14 cellular contexts compared by ENCODE assay signal in genomic region chr16:16071631-16072244, GRCh38.
DNase-seq lines count a peak whose midpoint lies in the region; ATAC-seq and TF ChIP-seq lines count a peak whose summit lies in the region.
"Had no signal": no experiment of that assay in that cellular context is flagged by ENCODE, and none has a peak within 500 bp of the region (broad histone marks: within the 10 kb centered on the region; RNA-seq: fewer than 3 reads in every experiment).

No MANE protein-coding gene starts in this region.

- TF ChIP-seq CTCF in adrenal gland (IDR thresholded peaks at IDR 0.05) = no peak

- DNase-seq in CD4-positive, CD25-positive, alpha-beta regulatory T cell = no peak
- DNase-seq in adrenal gland (peak; percentile 22 to 86 (median 60)), left cardiac atrium (no peak), hypothalamus (lab: John Stamatoyannopoulos, UW) (no peak)
- no peak for DNase-seq in stimulated activated naive CD8-positive, alpha-beta T cell treated with anti-CD3 and anti-CD28 coated beads, Interleukin-15, amount 100 ng/mL, for 72 hours
- DNase-seq: activated T-cell treated with anti-CD3 and anti-CD28 coated beads, Interleukin-2, amount 50 U/mL, for 1 hour; GF-D8; MG63; naive B cell; NCI-H446 treated with DMSO at 0.1 percent for 48 hours had no signal

- no peaks in the 10 kb centered on the region for H3K27me3 Mint-ChIP-seq in CD4-positive, CD25-positive, alpha-beta regulatory T cell
- H3K27me3 Mint-ChIP-seq in stimulated activated naive CD8-positive, alpha-beta T cell treated with anti-CD3 and anti-CD28 coated beads, Interleukin-15, amount 100 ng/mL, for 72 hours = no peaks in the 10 kb centered on the region
- H3K27me3 Mint-ChIP-seq: naive B cell had no signal

- H3K4me3 ChIP-seq in CD4-positive, CD25-positive, alpha-beta regulatory T cell (ENCODE audit: low read depth, low read length) = no peak overlapping the region
- H3K4me3 ChIP-seq in adrenal gland (no peak overlapping the region), rectal smooth muscle tissue (ENCODE audit: low read length) (no peak overlapping the region)
- H3K4me3 ChIP-seq: MG63 had no signal

- no peaks in the 10 kb centered on the region for H3K4me1 ChIP-seq in CD4-positive, CD25-positive, alpha-beta regulatory T cell (ENCODE audit: control insufficient read depth, insufficient read depth, low read length, poor library complexity, severe bottlenecking)
- H3K4me1 ChIP-seq in adrenal gland (replicated peaks in 1 of 2) (peaks cover 6 to 17% of the 10 kb centered on the region in 2 donors), rectal smooth muscle tissue (ENCODE audit: control insufficient read depth, insufficient read depth, low read length) (peaks cover 32% of the 10 kb centered on the region)

- TF ChIP-seq POLR2A in adrenal gland (IDR thresholded peaks at IDR 0.05) = no peak

- no peaks in the 10 kb centered on the region for H3K9me3 Mint-ChIP-seq in CD4-positive, CD25-positive, alpha-beta regulatory T cell
- H3K9me3 Mint-ChIP-seq in stimulated activated naive CD8-positive, alpha-beta T cell treated with anti-CD3 and anti-CD28 coated beads, Interleukin-15, amount 100 ng/mL, for 72 hours = no peaks in the 10 kb centered on the region
- H3K9me3 Mint-ChIP-seq: naive B cell had no signal

- no peak overlapping the region for H3K4me3 Mint-ChIP-seq in CD4-positive, CD25-positive, alpha-beta regulatory T cell
- no peak overlapping the region for H3K4me3 Mint-ChIP-seq in stimulated activated naive CD8-positive, alpha-beta T cell treated with anti-CD3 and anti-CD28 coated beads, Interleukin-15, amount 100 ng/mL, for 72 hours
- H3K4me3 Mint-ChIP-seq: naive B cell had no signal

- WGBS in adrenal gland, 4 donors = 27 to 43% (median 42%) methylated on average over 9 to 11 of the region's 11 CpGs

- no peak for ATAC-seq in CD4-positive, CD25-positive, alpha-beta regulatory T cell (ENCODE audit: low read depth in 2 of 2)
- ATAC-seq in left cardiac atrium (peak; percentile 61 to 69), HG03571 (IDR thresholded peaks at IDR 0.05; ENCODE audit: unreplicated experiment) (no peak), GM21529 (IDR thresholded peaks at IDR 0.05; ENCODE audit: unreplicated experiment) (no peak)
- ATAC-seq in stimulated activated naive CD8-positive, alpha-beta T cell treated with anti-CD3 and anti-CD28 coated beads, Interleukin-15, amount 100 ng/mL, for 72 hours = no peak

- H3K36me3 Mint-ChIP-seq in CD4-positive, CD25-positive, alpha-beta regulatory T cell = peaks cover 30% of the 10 kb centered on the region

- H3K36me3 ChIP-seq in CD4-positive, CD25-positive, alpha-beta regulatory T cell (ENCODE audit: control insufficient read depth, insufficient read depth, low read length) = peaks cover 70% of the 10 kb centered on the region
- H3K36me3 ChIP-seq in adrenal gland (replicated peaks in 1 of 2) (peaks cover 0 to 6% of the 10 kb centered on the region in 2 donors), rectal smooth muscle tissue (ENCODE audit: control insufficient read depth, insufficient read depth, low read length) (peaks cover 5% of the 10 kb centered on the region)

- no peaks in the 10 kb centered on the region for H3K27me3 ChIP-seq in CD4-positive, CD25-positive, alpha-beta regulatory T cell (ENCODE audit: control insufficient read depth, insufficient read depth, low read length)
- H3K27me3 ChIP-seq in adrenal gland (no peaks in the 10 kb centered on the region), rectal smooth muscle tissue (ENCODE audit: control insufficient read depth, insufficient read depth, low read length) (no peaks in the 10 kb centered on the region)
- H3K27me3 ChIP-seq: MG63 had no signal

- H3K27ac ChIP-seq in CD4-positive, CD25-positive, alpha-beta regulatory T cell (ENCODE audit: insufficient read depth, low read length, poor library complexity, severe bottlenecking) = peak overlapping the region; percentile 5
- peak overlapping the region in 1 of 5 donors; percentile 15 for H3K27ac ChIP-seq in adrenal gland
- H3K27ac ChIP-seq in rectal smooth muscle tissue (ENCODE audit: low read depth, low read length) = peak overlapping the region; percentile 79
- H3K27ac ChIP-seq: VCaP had no signal

- H3K9ac ChIP-seq in rectal smooth muscle tissue (ENCODE audit: low read length) = no peak overlapping the region

- intact Hi-C loops in adrenal gland (cut with DNase I) = loop anchor here in 1 of 2 donors (10.0 kb wide), 1 partner anchor 307 kb away; no protein-coding TSS in a partner anchor
- intact Hi-C loops in left cardiac atrium (cut with DNase I) = no loop called here

- H3K9me3 ChIP-seq in CD4-positive, CD25-positive, alpha-beta regulatory T cell (ENCODE audit: control insufficient read depth in 2 of 2, low read length in 2 of 2) = no peaks in the 10 kb centered on the region
- no peaks in the 10 kb centered on the region for H3K9me3 ChIP-seq in adrenal gland (replicated peaks in 1 of 3)
- H3K9me3 ChIP-seq: MG63 had no signal

- peak overlapping the region in 1 of 3 donors; percentile 17 for H3K27ac Mint-ChIP-seq in CD4-positive, CD25-positive, alpha-beta regulatory T cell
- H3K27ac Mint-ChIP-seq in stimulated activated naive CD8-positive, alpha-beta T cell treated with anti-CD3 and anti-CD28 coated beads, Interleukin-15, amount 100 ng/mL, for 72 hours = no peak overlapping the region

- peaks cover 0 to 10% (median 6%) of the 10 kb centered on the region in 4 donors for H3K4me1 Mint-ChIP-seq in CD4-positive, CD25-positive, alpha-beta regulatory T cell
- peaks cover 23% of the 10 kb centered on the region for H3K4me1 Mint-ChIP-seq in stimulated activated naive CD8-positive, alpha-beta T cell treated with anti-CD3 and anti-CD28 coated beads, Interleukin-15, amount 100 ng/mL, for 72 hours

Comparison
In these comparisons a context has a peak if more than half of its experiments do, and no peak if none do; other contexts are left out.
1. ATAC-seq: peak in left cardiac atrium (2 of 2); none in CD4-positive, CD25-positive, alpha-beta regulatory T cell (0 of 2), HG03571 (single experiment), stimulated activated naive CD8-positive, alpha-beta T cell treated with anti-CD3 and anti-CD28 coated beads, Interleukin-15, amount 100 ng/mL, for 72 hours (single experiment) and GM21529 (single experiment).
2. DNase-seq: peak in adrenal gland (7 of 7); none in CD4-positive, CD25-positive, alpha-beta regulatory T cell (0 of 3), left cardiac atrium (single experiment), hypothalamus (0 of 51) and stimulated activated naive CD8-positive, alpha-beta T cell treated with anti-CD3 and anti-CD28 coated beads, Interleukin-15, amount 100 ng/mL, for 72 hours (0 of 2).